In the genomic region with DNA sequence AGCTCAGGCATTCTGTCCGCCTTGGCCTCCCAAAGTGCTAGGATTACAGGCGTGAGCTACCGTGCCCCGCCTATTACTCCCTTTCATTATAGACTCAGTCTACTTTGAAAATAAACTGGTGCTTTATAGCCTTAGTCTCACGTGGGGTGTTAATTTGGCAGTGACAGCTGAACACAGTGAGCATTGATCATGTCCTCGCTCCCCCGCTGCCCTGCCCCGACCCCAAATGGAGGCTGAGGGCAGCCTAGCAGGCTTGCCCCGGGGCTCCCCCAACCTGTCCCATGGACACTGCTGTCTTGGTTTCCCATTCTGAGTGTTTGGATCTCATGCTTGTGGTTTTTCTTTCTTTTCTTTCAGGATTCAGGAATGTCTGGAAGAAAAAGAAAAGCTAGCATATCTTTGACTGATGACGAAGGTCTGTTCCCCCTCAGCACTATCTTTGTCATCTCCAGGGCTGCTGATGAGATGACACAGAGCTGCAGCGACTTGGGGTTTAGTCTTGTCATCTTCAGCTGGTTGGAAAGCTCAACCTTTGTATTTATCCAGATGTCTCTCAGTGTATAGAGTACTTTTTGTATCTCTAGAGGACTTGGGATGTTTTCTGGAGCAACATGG, we compare ENCODE assay signal across 1 cellular context.
TF ChIP-seq lines count a peak whose summit lies in the region.

No MANE protein-coding gene starts in this region.

TF ChIP-seq in GM12891, 5 proteins besides CTCF, POLR2A, EP300 and RAD21:
- TF ChIP-seq POLR2AphosphoS5 (IDR thresholded peaks at IDR 0.05; ENCODE audit: low read depth, low read length) (no peak), POU2F2 (IDR thresholded peaks at IDR 0.05; ENCODE audit: low read depth, low read length) (no peak), SPI1 (IDR thresholded peaks at IDR 0.05; ENCODE audit: low read depth, low read length) (no peak), PAX5 (IDR thresholded peaks at IDR 0.05; ENCODE audit: insufficient read depth, low read length, severe bottlenecking) (no peak), TAF1 (IDR thresholded peaks at IDR 0.05; ENCODE audit: low read depth, low read length) (no peak)
